In genomic region chr20:40689943-40690835, GRCh38 we compare ENCODE assay signal across 8 cellular contexts. TPM values are rescaled to one million over a fixed set of nuclear protein-coding genes. Genes with fewer than 3 reads are reported as not detected.
DNase-seq lines count a peak whose midpoint lies in the region; ATAC-seq and TF ChIP-seq lines count a peak whose summit lies in the region.

No MANE protein-coding gene starts in this region.

- H3K4me2 ChIP-seq in osteoblast (ENCODE audit: insufficient read depth, low read length): peak overlapping the region; percentile 81

- no peaks in the 10 kb centered on the region for H4K20me1 ChIP-seq in osteoblast (ENCODE audit: insufficient read depth, low read length)

- H3K4me1 Mint-ChIP-seq in CD4-positive, alpha-beta T cell (ENCODE audit: low read depth): no peaks in the 10 kb centered on the region
- peaks cover 3% of the 10 kb centered on the region for H3K4me1 Mint-ChIP-seq in activated naive CD8-positive, alpha-beta T cell treated with anti-CD3 and anti-CD28 coated beads for 36 hours

- H3K9me3 ChIP-seq in CD4-positive, alpha-beta T cell (ENCODE audit: control insufficient read depth, low read length): no peaks in the 10 kb centered on the region
- H3K9me3 ChIP-seq in osteoblast (ENCODE audit: low read depth, low read length): no peaks in the 10 kb centered on the region
- H3K9me3 ChIP-seq in upper lobe of right lung: no peaks in the 10 kb centered on the region

- in situ Hi-C loops in SK-MEL-5 (cut with HindIII; ENCODE audit: low pct_unique_long_range_greater_than_20kb, low sequenced_read_pairs): no loop called here

- CTCF ChIA-PET in CD4-positive, alpha-beta T cell (lab: Charles Lee): no interaction called here

- ATAC-seq in CD4-positive, alpha-beta T cell (ENCODE audit: poor library complexity): no peak
- ATAC-seq in GM19455 (IDR thresholded peaks at IDR 0.05; ENCODE audit: unreplicated experiment) (peak; percentile 67), Right ventricle myocardium inferior (peak; percentile 58), upper lobe of right lung (peak; percentile 70)

- H3K9me3 Mint-ChIP-seq in CD4-positive, alpha-beta T cell: no peaks in the 10 kb centered on the region
- no peaks in the 10 kb centered on the region for H3K9me3 Mint-ChIP-seq in activated naive CD8-positive, alpha-beta T cell treated with anti-CD3 and anti-CD28 coated beads for 36 hours

- H3K36me3 ChIP-seq in osteoblast (ENCODE audit: insufficient read depth, low read length) (no peaks in the 10 kb centered on the region), upper lobe of right lung (no peaks in the 10 kb centered on the region)

- TF ChIP-seq CTCF in CD4-positive, alpha-beta T cell (IDR thresholded peaks at IDR 0.05): no peak
- TF ChIP-seq CTCF in osteoblast (IDR thresholded peaks at IDR 0.05; ENCODE audit: extremely low read depth, low read depth, low read length): peak; percentile 76
- TF ChIP-seq CTCF in upper lobe of right lung (IDR thresholded peaks at IDR 0.05): peak; percentile 92

- POLR2A ChIA-PET in CD4-positive, alpha-beta T cell (lab: Charles Lee): no interaction called here

- peak overlapping the region; percentile 2 for H3K27ac ChIP-seq in CD4-positive, alpha-beta T cell (ENCODE audit: low read depth, low read length)
- H3K27ac ChIP-seq in osteoblast (ENCODE audit: low read depth, low read length) (peak overlapping the region; percentile 44), upper lobe of right lung (peak overlapping the region; percentile 97)

- peak overlapping the region; percentile 81 for H3K4me3 Mint-ChIP-seq in CD4-positive, alpha-beta T cell
- H3K4me3 Mint-ChIP-seq in activated naive CD8-positive, alpha-beta T cell treated with anti-CD3 and anti-CD28 coated beads for 36 hours: peak overlapping the region; percentile 60

- no peaks in the 10 kb centered on the region for H3K4me1 ChIP-seq in osteoblast (ENCODE audit: insufficient read depth, low read length)
- H3K4me1 ChIP-seq in upper lobe of right lung: peaks cover 10% of the 10 kb centered on the region

- H2AFZ ChIP-seq in osteoblast (ENCODE audit: low read length): peak overlapping the region; percentile 91

- peak in 9 of 10 experiments; percentile 5 to 48 (median 21) for DNase-seq in CD4-positive, alpha-beta T cell
- peak; percentile 69 for DNase-seq in Jurkat, Clone E6-1 (ENCODE audit: low read depth, low spot score)
- DNase-seq in SK-MEL-5 (ENCODE audit: low read depth, low spot score): peak; percentile 89
- peak; percentile 75 for DNase-seq in activated naive CD8-positive, alpha-beta T cell treated with anti-CD3 and anti-CD28 coated beads for 36 hours
- DNase-seq in Right ventricle myocardium inferior (ENCODE audit: missing footprints): peak; percentile 97
- peak; percentile 99 for DNase-seq in osteoblast (ENCODE audit: insufficient read length, low spot score, missing footprints)
- peak; percentile 96 for DNase-seq in upper lobe of right lung

- peaks cover 86% of the 10 kb centered on the region for H3K27me3 Mint-ChIP-seq in CD4-positive, alpha-beta T cell
- peaks cover 94% of the 10 kb centered on the region for H3K27me3 Mint-ChIP-seq in activated naive CD8-positive, alpha-beta T cell treated with anti-CD3 and anti-CD28 coated beads for 36 hours

- peaks cover 85% of the 10 kb centered on the region for H3K27me3 ChIP-seq in CD4-positive, alpha-beta T cell (ENCODE audit: control insufficient read depth, insufficient read depth, low read length)
- H3K27me3 ChIP-seq in osteoblast (ENCODE audit: insufficient read depth, low read length): peaks cover 50% of the 10 kb centered on the region
- H3K27me3 ChIP-seq in upper lobe of right lung: peaks cover 42% of the 10 kb centered on the region

- no peaks in the 10 kb centered on the region for H3K36me3 Mint-ChIP-seq in CD4-positive, alpha-beta T cell (ENCODE audit: low read depth)
- H3K36me3 Mint-ChIP-seq in activated naive CD8-positive, alpha-beta T cell treated with anti-CD3 and anti-CD28 coated beads for 36 hours: no peaks in the 10 kb centered on the region

- no peak overlapping the region for H3K27ac Mint-ChIP-seq in CD4-positive, alpha-beta T cell
- H3K27ac Mint-ChIP-seq in activated naive CD8-positive, alpha-beta T cell treated with anti-CD3 and anti-CD28 coated beads for 36 hours: no peak overlapping the region

- H3K79me2 ChIP-seq in osteoblast (ENCODE audit: insufficient read depth, low read length): no peaks in the 10 kb centered on the region

- H3K4me3 ChIP-seq in Jurkat, Clone E6-1 (ENCODE audit: low read length): peak overlapping the region; percentile 59
- H3K4me3 ChIP-seq in osteoblast (ENCODE audit: insufficient read depth, low read length) (peak overlapping the region; percentile 69), upper lobe of right lung (peak overlapping the region; percentile 59)

- intact Hi-C loops in CD4-positive, alpha-beta T cell (cut with DNase I, micrococcal nuclease): no loop called here
- intact Hi-C loops in Right ventricle myocardium inferior (cut with DNase I) (loop anchor here (1.0 to 10.0 kb wide), 7 partner anchors 225 to 1575 kb away; no protein-coding TSS in a partner anchor), upper lobe of right lung (cut with DNase I) (no loop called here)

RNA-seq across cellular contexts. Expression of gene MAFB, which starts 1.2 kb away (rescaled TPM):
- total RNA-seq in CD4-positive, alpha-beta T cell: 1 to 10 TPM; 3.3 to 3.7 TPM
- polyA plus RNA-seq in Jurkat, Clone E6-1 (2012; ENCODE audit: insufficient read depth, insufficient read length): 0.68 TPM
- 1.2 and 1.4 TPM in 2 replicates for total RNA-seq in SK-MEL-5 (2014; rRNA removed; shearing (Covaris generic))
- polyA plus RNA-seq in SK-MEL-5 (2015; cell fraction: cytosol; rRNA removed): 3.8 TPM in 2 replicates
- polyA plus RNA-seq in SK-MEL-5 (2015; cell fraction: nucleus; rRNA removed): 0.93 and 1.7 TPM in 2 replicates
- total RNA-seq in activated naive CD8-positive, alpha-beta T cell treated with anti-CD3 and anti-CD28 coated beads for 36 hours: not detected
- total RNA-seq in Right ventricle myocardium inferior (17.7 TPM), osteoblast (12.1 and 12.7 TPM in 2 replicates), upper lobe of right lung (37.3 TPM)

Comparison
In these comparisons a context has a peak if more than half of its experiments do, and no peak if none do; other contexts are left out.
1. DNase-seq: peak in every context shown above with its lines; median percentile 99 in osteoblast; 97 in Right ventricle myocardium inferior; 96 in upper lobe of right lung; 89 in SK-MEL-5; 75 in activated naive CD8-positive, alpha-beta T cell treated with anti-CD3 and anti-CD28 coated beads for 36 hours; 69 in Jurkat, Clone E6-1; 21 in CD4-positive, alpha-beta T cell.
2. H3K27ac ChIP-seq: peak in every context shown above with its lines; median percentile 97 in upper lobe of right lung; 44 in osteoblast; 2 in CD4-positive, alpha-beta T cell.